31 cellular contexts compared by ENCODE assay signal in the genomic region with DNA sequence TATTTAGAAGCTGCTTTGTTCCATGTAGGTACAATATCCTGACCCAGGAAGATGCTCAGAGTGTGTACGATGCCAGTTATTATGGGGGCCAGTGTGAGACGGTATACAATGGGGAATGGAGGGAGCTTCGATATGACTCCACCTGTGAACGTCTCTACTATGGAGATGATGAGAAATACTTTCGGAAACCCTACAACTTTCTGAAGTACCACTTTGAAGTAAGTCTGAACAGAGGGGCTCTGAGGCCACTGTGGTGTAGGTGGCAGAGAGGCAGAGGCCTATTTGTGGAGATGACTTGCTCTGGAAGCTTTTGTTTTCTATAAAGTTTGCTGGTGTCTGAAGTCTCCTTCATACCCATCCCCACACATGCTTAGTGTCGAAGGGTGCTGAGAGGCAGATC. TPM values are rescaled to one million over a fixed set of nuclear protein-coding genes. Genes with fewer than 3 reads are reported as not detected.
"Had no signal": no experiment of that assay in that cellular context is flagged by ENCODE, and none has a peak within 500 bp of the region (broad histone marks: within the 10 kb centered on the region; RNA-seq: fewer than 3 reads in every experiment).

No MANE protein-coding gene starts in this region.

- DNase-seq: activated CD4-positive, alpha-beta T cell treated with anti-CD3 and anti-CD28 coated beads for 36 hours; activated CD4-positive, alpha-beta T cell treated with anti-CD3 and anti-CD28 coated beads, Interleukin-2, amount 10 ng/mL, durations not matched to agents 7 days and 5 days; activated CD4-positive, alpha-beta T cell treated with anti-CD3 and anti-CD28 coated beads, Interleukin-2, amount 50 U/mL, for 48 hours; activated CD4-positive, CD25-positive, alpha-beta regulatory T cell; activated CD4-positive, CD25-positive, alpha-beta regulatory T cell treated with anti-CD3 and anti-CD28 coated beads, Interleukin-2, amount 50 U/mL, for 72 hours; activated CD8-positive, alpha-beta memory T cell treated with anti-CD3 and anti-CD28 coated beads for 24 hours; activated CD8-positive, alpha-beta T cell treated with anti-CD3 and anti-CD28 coated beads for 36 hours; activated gamma-delta T cell; activated naive CD4-positive, alpha-beta T cell; activated naive CD4-positive, alpha-beta T cell treated with anti-CD3 and anti-CD28 coated beads, Interleukin-2, amount 10 ng/mL, durations not matched to agents 7 days and 5 days; activated T-cell treated with anti-CD3 and anti-CD28 coated beads, Interleukin-2, amount 50 U/mL, for 1 hour; adrenal gland; amygdala; aorta; body of pancreas; caudate nucleus; cortex of kidney; dermis blood vessel endothelial cell; effector CD4-positive, alpha-beta T cell; effector memory CD8-positive, alpha-beta T cell; foreskin keratinocyte; gastrocnemius medialis; glutamatergic neuron; heart left ventricle; T-helper 2 cell had no signal

- H3K27me3 Mint-ChIP-seq: activated CD4-positive, alpha-beta T cell treated with anti-CD3 and anti-CD28 coated beads, Interleukin-2, amount 10 ng/mL, durations not matched to agents 7 days and 5 days; activated naive CD4-positive, alpha-beta T cell treated with anti-CD3 and anti-CD28 coated beads, Interleukin-2, amount 10 ng/mL, durations not matched to agents 7 days and 5 days had no signal

- H3K27ac Mint-ChIP-seq: activated CD4-positive, alpha-beta T cell treated with anti-CD3 and anti-CD28 coated beads for 36 hours; activated CD4-positive, alpha-beta T cell treated with anti-CD3 and anti-CD28 coated beads, Interleukin-2, amount 10 ng/mL, durations not matched to agents 7 days and 5 days; activated CD8-positive, alpha-beta T cell treated with anti-CD3 and anti-CD28 coated beads for 36 hours; activated naive CD4-positive, alpha-beta T cell treated with anti-CD3 and anti-CD28 coated beads, Interleukin-2, amount 10 ng/mL, durations not matched to agents 7 days and 5 days; activated naive CD4-positive, alpha-beta T cell treated with anti-CD3 and anti-CD28 coated beads, Interleukin-2, amount 50 U/mL, for 72 hours; activated T-cell treated with anti-CD3 and anti-CD28 coated beads, Interleukin-2, amount 50 U/mL, for 72 hours; effector memory CD8-positive, alpha-beta T cell had no signal

- ATAC-seq: activated CD4-positive, alpha-beta T cell treated with anti-CD3 and anti-CD28 coated beads for 36 hours; activated CD8-positive, alpha-beta T cell treated with anti-CD3 and anti-CD28 coated beads for 36 hours; body of pancreas; effector memory CD8-positive, alpha-beta T cell; foreskin keratinocyte; gastrocnemius medialis; heart left ventricle had no signal

- H3K36me3 Mint-ChIP-seq: activated naive CD4-positive, alpha-beta T cell treated with anti-CD3 and anti-CD28 coated beads, Interleukin-2, amount 10 ng/mL, durations not matched to agents 7 days and 5 days; activated naive CD4-positive, alpha-beta T cell treated with anti-CD3 and anti-CD28 coated beads, Interleukin-2, amount 50 U/mL, for 72 hours had no signal

- H3K4me3 Mint-ChIP-seq: activated CD4-positive, alpha-beta T cell treated with anti-CD3 and anti-CD28 coated beads for 36 hours; activated CD4-positive, alpha-beta T cell treated with anti-CD3 and anti-CD28 coated beads, Interleukin-2, amount 10 ng/mL, durations not matched to agents 7 days and 5 days; activated CD8-positive, alpha-beta T cell treated with anti-CD3 and anti-CD28 coated beads for 36 hours; activated naive CD4-positive, alpha-beta T cell treated with anti-CD3 and anti-CD28 coated beads, Interleukin-2, amount 10 ng/mL, durations not matched to agents 7 days and 5 days; activated T-cell treated with anti-CD3 and anti-CD28 coated beads, Interleukin-2, amount 50 U/mL, for 72 hours; effector memory CD8-positive, alpha-beta T cell had no signal

- H3K9me3 Mint-ChIP-seq: activated CD4-positive, alpha-beta T cell treated with anti-CD3 and anti-CD28 coated beads, Interleukin-2, amount 10 ng/mL, durations not matched to agents 7 days and 5 days; activated CD8-positive, alpha-beta T cell treated with anti-CD3 and anti-CD28 coated beads for 36 hours; activated naive CD4-positive, alpha-beta T cell treated with anti-CD3 and anti-CD28 coated beads, Interleukin-2, amount 10 ng/mL, durations not matched to agents 7 days and 5 days had no signal

- H3K4me3 ChIP-seq: adrenal gland, body of pancreas, gastrocnemius medialis, heart left ventricle had no signal

- H3K4me1 Mint-ChIP-seq: activated CD4-positive, alpha-beta T cell treated with anti-CD3 and anti-CD28 coated beads for 36 hours; activated CD4-positive, alpha-beta T cell treated with anti-CD3 and anti-CD28 coated beads, Interleukin-2, amount 10 ng/mL, durations not matched to agents 7 days and 5 days; activated naive CD4-positive, alpha-beta T cell treated with anti-CD3 and anti-CD28 coated beads, Interleukin-2, amount 10 ng/mL, durations not matched to agents 7 days and 5 days had no signal

RNA-seq across cellular contexts. Expression of gene C8A, which starts 26.8 kb away (rescaled TPM):
- total RNA-seq: activated CD4-positive, alpha-beta T cell treated with anti-CD3 and anti-CD28 coated beads for 36 hours; activated CD4-positive, alpha-beta T cell treated with anti-CD3 and anti-CD28 coated beads, Interleukin-2, amount 10 ng/mL, durations not matched to agents 7 days and 5 days; activated CD8-positive, alpha-beta T cell treated with anti-CD3 and anti-CD28 coated beads for 36 hours; activated naive CD4-positive, alpha-beta T cell treated with anti-CD3 and anti-CD28 coated beads, Interleukin-2, amount 50 U/mL, for 72 hours; activated T-cell treated with anti-CD3 and anti-CD28 coated beads, Interleukin-2, amount 50 U/mL, for 72 hours; aorta; body of pancreas; chondrocyte; dermis blood vessel endothelial cell; endothelial cell of umbilical vein; foreskin keratinocyte; heart left ventricle; T-helper 1 cell treated with Interleukin-12 subunit alpha and Interleukin-12 subunit beta and Interleukin-4 antibody, amounts not matched to agents 30 ng/mL and 1 ng/mL, for 36 hours had no signal
- polyA plus RNA-seq: aorta, endothelial cell of umbilical vein, esophagus, foreskin keratinocyte, heart left ventricle had no signal
